Comparison of ENCODE assay signal across 23 cellular contexts in genomic region chr10:101923212-101923611, GRCh38.
"Had no signal": no experiment of that assay in that cellular context is flagged by ENCODE, and none has a peak within 500 bp of the region (broad histone marks: within the 10 kb centered on the region; RNA-seq: fewer than 3 reads in every experiment).

No MANE protein-coding gene starts in this region.

- ATAC-seq: activated CD8-positive, alpha-beta T cell treated with anti-CD3 and anti-CD28 coated beads for 36 hours; left lung; lower lobe of right lung; natural killer cell; right cardiac atrium had no signal

- H3K4me3 Mint-ChIP-seq: activated CD8-positive, alpha-beta T cell treated with anti-CD3 and anti-CD28 coated beads for 36 hours; activated naive CD4-positive, alpha-beta T cell treated with anti-CD3 and anti-CD28 coated beads for 36 hours; activated naive CD8-positive, alpha-beta T cell treated with anti-CD3 and anti-CD28 coated beads for 36 hours; activated T-helper 1 cell treated with anti-CD3 and anti-CD28 coated beads, Interleukin-12 subunit alpha, Interleukin-12 subunit beta, Interleukin-2, Interleukin-4 antibody, amounts not matched to agents 30 ng/mL and 10 ng/mL and 1 ng/mL, durations not matched to agents 14 hours and 24 hours and 36 hours; dendritic cell treated with granulocyte-macrophage colony-stimulating factor and Interleukin-4, amounts not matched to agents 40 ng/mL and 50 ng/mL, for 4 days; natural killer cell; stimulated activated naive CD8-positive, alpha-beta T cell treated with anti-CD3 and anti-CD28 coated beads, Interleukin-15, Interleukin-2, amounts not matched to agents 100 ng/mL and 50 ng/mL, for 24 hours; type B pancreatic cell had no signal

- DNase-seq: activated CD4-positive, alpha-beta T cell treated with anti-CD3 and anti-CD28 coated beads, Interleukin-2, amount 50 U/mL, for 1 hour; activated CD8-positive, alpha-beta T cell treated with anti-CD3 and anti-CD28 coated beads for 36 hours; activated effector memory CD4-positive, alpha-beta T cell treated with anti-CD3 and anti-CD28 coated beads, Interleukin-2, amount 50 U/mL, for 16 hours; activated naive CD4-positive, alpha-beta T cell treated with anti-CD3 and anti-CD28 coated beads for 36 hours; activated naive CD8-positive, alpha-beta T cell treated with anti-CD3 and anti-CD28 coated beads for 36 hours; amniotic stem cell; central memory CD4-positive, alpha-beta T cell; effector memory CD4-positive, alpha-beta T cell; left lung; lower lobe of right lung; mesenchymal stem cell; natural killer cell; posterior cingulate gyrus; right cardiac atrium; stimulated activated CD4-positive, alpha-beta T cell treated with anti-CD3 and anti-CD28 coated beads, Interleukin-2, amount 100 ng/mL, for 48 hours had no signal

- H3K27me3 ChIP-seq: left lung, vagina had no signal

- H3K4me3 ChIP-seq: left lung, lower lobe of right lung, thoracic aorta, vagina had no signal

- FAIRE-seq: frontal cortex, islet of Langerhans had no signal

- H3K36me3 Mint-ChIP-seq: natural killer cell had no signal

- H3K27me3 Mint-ChIP-seq: activated CD8-positive, alpha-beta T cell treated with anti-CD3 and anti-CD28 coated beads for 36 hours; activated naive CD8-positive, alpha-beta T cell treated with anti-CD3 and anti-CD28 coated beads for 36 hours; dendritic cell treated with granulocyte-macrophage colony-stimulating factor and Interleukin-4, amounts not matched to agents 40 ng/mL and 50 ng/mL, for 4 days; stimulated activated naive CD8-positive, alpha-beta T cell treated with anti-CD3 and anti-CD28 coated beads, Interleukin-15, Interleukin-2, amounts not matched to agents 100 ng/mL and 50 ng/mL, for 24 hours; type B pancreatic cell had no signal

- H3K27ac Mint-ChIP-seq: activated CD8-positive, alpha-beta T cell treated with anti-CD3 and anti-CD28 coated beads for 36 hours; activated naive CD4-positive, alpha-beta T cell treated with anti-CD3 and anti-CD28 coated beads for 36 hours; activated naive CD8-positive, alpha-beta T cell treated with anti-CD3 and anti-CD28 coated beads for 36 hours; dendritic cell treated with granulocyte-macrophage colony-stimulating factor and Interleukin-4, amounts not matched to agents 40 ng/mL and 50 ng/mL, for 4 days; natural killer cell; stimulated activated naive CD8-positive, alpha-beta T cell treated with anti-CD3 and anti-CD28 coated beads, Interleukin-15, Interleukin-2, amounts not matched to agents 100 ng/mL and 50 ng/mL, for 24 hours; type B pancreatic cell had no signal

- H3K27ac ChIP-seq: left lung, lower lobe of right lung, thoracic aorta, vagina had no signal

- H3K9me3 Mint-ChIP-seq: activated CD8-positive, alpha-beta T cell treated with anti-CD3 and anti-CD28 coated beads for 36 hours; activated naive CD4-positive, alpha-beta T cell treated with anti-CD3 and anti-CD28 coated beads for 36 hours; activated naive CD8-positive, alpha-beta T cell treated with anti-CD3 and anti-CD28 coated beads for 36 hours; activated T-helper 1 cell treated with anti-CD3 and anti-CD28 coated beads, Interleukin-12 subunit alpha, Interleukin-12 subunit beta, Interleukin-2, Interleukin-4 antibody, amounts not matched to agents 30 ng/mL and 10 ng/mL and 1 ng/mL, durations not matched to agents 14 hours and 24 hours and 36 hours; dendritic cell treated with granulocyte-macrophage colony-stimulating factor and Interleukin-4, amounts not matched to agents 40 ng/mL and 50 ng/mL, for 4 days; natural killer cell; stimulated activated naive CD8-positive, alpha-beta T cell treated with anti-CD3 and anti-CD28 coated beads, Interleukin-15, Interleukin-2, amounts not matched to agents 100 ng/mL and 50 ng/mL, for 24 hours; type B pancreatic cell had no signal
